ENCODE assay signal across 8 cellular contexts in the genomic region with DNA sequence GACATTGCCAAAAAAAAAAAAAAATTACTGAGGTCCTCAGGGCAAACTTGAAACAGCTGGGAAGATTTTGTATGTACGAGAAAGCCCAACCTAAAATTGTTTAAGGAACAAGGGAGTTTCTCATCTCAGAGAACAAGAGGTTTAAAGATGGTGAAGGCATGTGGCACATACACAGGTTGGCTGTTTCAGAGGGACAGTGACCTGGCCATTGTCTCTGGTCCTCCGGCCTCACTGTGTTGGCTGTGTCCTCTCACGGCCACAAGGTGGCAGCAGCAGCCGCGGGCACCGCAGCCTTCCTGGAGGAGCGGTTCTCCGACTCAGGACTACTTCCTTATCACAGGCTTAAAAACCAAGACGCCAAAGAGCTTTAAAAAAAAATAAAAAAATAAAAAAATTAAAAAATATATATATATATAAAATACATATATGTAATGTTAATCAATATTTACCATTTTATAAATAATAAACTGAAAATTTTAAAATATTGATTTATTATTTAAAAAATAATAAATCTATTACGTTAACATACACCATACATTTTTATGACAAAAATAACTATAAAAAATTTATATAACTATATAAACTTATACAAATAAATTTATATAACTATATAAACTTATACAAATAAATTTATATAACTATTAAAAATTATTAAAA. TPM values are rescaled to one million over a fixed set of nuclear protein-coding genes. Genes with fewer than 3 reads are reported as not detected.
DNase-seq lines count a peak whose midpoint lies in the region; ATAC-seq and TF ChIP-seq lines count a peak whose summit lies in the region.

No MANE protein-coding gene starts in this region.

- no peak for TF ChIP-seq EP300 in SK-N-SH (IDR thresholded peaks at IDR 0.05; ENCODE audit: borderline replicate concordance in 1 of 2, low read depth in 1 of 2, low read length in 1 of 2)
- no peak for TF ChIP-seq EP300 in ovary (IDR thresholded peaks at IDR 0.05)

- CTCF ChIA-PET in SK-N-SH (lab: Yijun Ruan, JAX) = interaction anchor here (0.6 to 3.7 kb wide), 104 partner anchors 9 to 916 kb away, joined by 3 to 33 read pairs (median 4); a partner anchor contains a TSS

- H4K20me1 ChIP-seq in SK-N-SH (ENCODE audit: insufficient read depth) = no peaks in the 10 kb centered on the region

- peak; percentile 99 for TF ChIP-seq RAD21 in SK-N-SH (IDR thresholded peaks at IDR 0.05; ENCODE audit: low read length)

- H3K36me3 ChIP-seq in MG63 (no peaks in the 10 kb centered on the region), SK-N-SH (replicated peaks in 1 of 2; ENCODE audit: control insufficient read depth in 1 of 2, insufficient read depth in 2 of 2, low read length in 1 of 2) (no peaks in the 10 kb centered on the region), ovary (no peaks in the 10 kb centered on the region), upper lobe of right lung (no peaks in the 10 kb centered on the region)

- no peaks in the 10 kb centered on the region for H3K79me2 ChIP-seq in SK-N-SH (ENCODE audit: insufficient read depth)

- TF ChIP-seq POLR2A in ovary (IDR thresholded peaks at IDR 0.05) = no peak

- no peaks in the 10 kb centered on the region for H3K9me2 ChIP-seq in SK-N-SH

- WGBS in SK-N-SH (ENCODE audit: low lambda C conversion rate) = 11% methylated on average over 10 of the region's 10 CpGs
- WGBS in ovary, 3 donors = 10% methylated on average over 10 of the region's 10 CpGs

- no peak overlapping the region for H2AFZ ChIP-seq in SK-N-SH (ENCODE audit: low read depth)

- DNase-seq in DMS53 treated with DMSO at 0.1 percent for 48 hours (lab: John Stamatoyannopoulos, UW; ENCODE audit: unreplicated experiment) = peak; percentile 51
- DNase-seq in MG63 = peak; percentile 62
- DNase-seq in SK-N-SH = peak; percentile 85
- DNase-seq in activated naive CD4-positive, alpha-beta T cell (lab: John Stamatoyannopoulos, UW) = peak in 3 of 4 experiments; percentile 38 to 64 (median 57)
- DNase-seq in germinal center (ENCODE audit: low spot score) = peak; percentile 73
- peak; percentile 69 to 87 (median 80) for DNase-seq in ovary
- DNase-seq in upper lobe of right lung = peak; percentile 91

- H3K9me3 ChIP-seq in MG63 (0 out of 2 replicates have a peak, but pooled peaks cover 2% of the 10 kb centered on the region), SK-N-SH (no peaks in the 10 kb centered on the region), ovary (no peaks in the 10 kb centered on the region), upper lobe of right lung (no peaks in the 10 kb centered on the region)

- no peaks in the 10 kb centered on the region for H3K27me3 ChIP-seq in MG63
- no peaks in the 10 kb centered on the region for H3K27me3 ChIP-seq in SK-N-SH (ENCODE audit: insufficient read depth)
- no peaks in the 10 kb centered on the region for H3K27me3 ChIP-seq in ovary
- H3K27me3 ChIP-seq in upper lobe of right lung = no peaks in the 10 kb centered on the region

- TF ChIP-seq CTCF in SK-N-SH (IDR thresholded peaks at IDR 0.05) (peak; percentile 93), ovary (IDR thresholded peaks at IDR 0.05) (peak; percentile 77 to 89 (median 81)), upper lobe of right lung (IDR thresholded peaks at IDR 0.05) (peak; percentile 98)

- peaks cover 0 to 3% of the 10 kb centered on the region in 2 experiments; a peak in 1 of 4 replicates for H3K4me1 ChIP-seq in SK-N-SH (ENCODE audit: control insufficient read depth in 1 of 2, insufficient read depth in 2 of 2, low read depth in 1 of 2, low read length in 1 of 2)
- H3K4me1 ChIP-seq in ovary (ENCODE audit: insufficient read depth) = no peaks in the 10 kb centered on the region
- H3K4me1 ChIP-seq in upper lobe of right lung = no peaks in the 10 kb centered on the region

- H3K9ac ChIP-seq in SK-N-SH = no peak overlapping the region

- no peak overlapping the region for H3K4me2 ChIP-seq in SK-N-SH

- H3F3A ChIP-seq in SK-N-SH (replicated peaks; ENCODE audit: insufficient read depth) = no peaks in the 10 kb centered on the region

- H3K4me3 ChIP-seq in MG63 (no peak overlapping the region), SK-N-SH (ENCODE audit: low read depth in 2 of 2, low read length in 1 of 2) (no peak overlapping the region; a peak in 1 of 4 replicates), ovary (no peak overlapping the region), upper lobe of right lung (no peak overlapping the region)

- POLR2A ChIA-PET in SK-N-SH (lab: Yijun Ruan, JAX) = interaction anchor here (0.6 to 0.9 kb wide), 3 partner anchors 10 to 383 kb away, joined by 3 to 4 read pairs (median 3); no protein-coding TSS in a partner anchor

- no peak overlapping the region for H3K27ac ChIP-seq in SK-N-SH (ENCODE audit: low read depth in 2 of 2, low read length in 1 of 2)
- no peak overlapping the region for H3K27ac ChIP-seq in ovary
- no peak overlapping the region for H3K27ac ChIP-seq in upper lobe of right lung

- intact Hi-C loops in ovary (cut with DNase I) = loop anchor here (2.0 to 10.0 kb wide), 3 partner anchors 384 to 476 kb away; no protein-coding TSS in a partner anchor
- intact Hi-C loops in upper lobe of right lung (cut with DNase I) = no loop called here

- ATAC-seq in GM21723 (IDR thresholded peaks at IDR 0.05; ENCODE audit: unreplicated experiment) (peak; percentile 90), upper lobe of right lung (peak; percentile 97)

TF ChIP-seq in SK-N-SH, 30 proteins besides CTCF, POLR2A, EP300 and RAD21 (continues in another document):
- 0 out of 2 replicates have a peak, but pooled peaks have one; percentile 35 for TF ChIP-seq RCOR1 (IDR thresholded peaks at IDR 0.05; ENCODE audit: low read length)
- TF ChIP-seq TAF1 (IDR thresholded peaks at IDR 0.05; ENCODE audit: borderline replicate concordance, low read depth, low read length) = no peak
- no peak for TF ChIP-seq NRF1 (IDR thresholded peaks at IDR 0.05; ENCODE audit: low read depth, low read length)
- no peak for TF ChIP-seq FOSL2 (IDR thresholded peaks at IDR 0.05; ENCODE audit: borderline replicate concordance, low read depth)
- no peak for TF ChIP-seq RXRA (IDR thresholded peaks at IDR 0.05; ENCODE audit: borderline replicate concordance, low read depth)
- no peak for TF ChIP-seq GATA2 (CRISPR knock-in tag; IDR thresholded peaks at IDR 0.05)
- TF ChIP-seq, protein P1, sequence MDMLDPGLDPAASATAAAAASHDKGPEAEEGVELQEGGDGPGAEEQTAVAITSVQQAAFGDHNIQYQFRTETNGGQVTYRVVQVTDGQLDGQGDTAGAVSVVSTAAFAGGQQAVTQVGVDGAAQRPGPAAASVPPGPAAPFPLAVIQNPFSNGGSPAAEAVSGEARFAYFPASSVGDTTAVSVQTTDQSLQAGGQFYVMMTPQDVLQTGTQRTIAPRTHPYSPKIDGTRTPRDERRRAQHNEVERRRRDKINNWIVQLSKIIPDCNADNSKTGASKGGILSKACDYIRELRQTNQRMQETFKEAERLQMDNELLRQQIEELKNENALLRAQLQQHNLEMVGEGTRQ (IDR thresholded peaks at IDR 0.05; ENCODE audit: borderline replicate concordance, low read depth, low read length) = no peak
- TF ChIP-seq SIN3A (IDR thresholded peaks at IDR 0.05; ENCODE audit: borderline replicate concordance, low read depth, low read length) = no peak
- TF ChIP-seq MXI1 (IDR thresholded peaks at IDR 0.05; ENCODE audit: low read depth, low read length) = peak; percentile 49; the same call in 1 of the 2 replicates
- TF ChIP-seq YY1 (IDR thresholded peaks at IDR 0.05; ENCODE audit: low read depth) = no peak
- TF ChIP-seq ELF1 (IDR thresholded peaks at IDR 0.05) = no peak
- no peak for TF ChIP-seq NFIC (IDR thresholded peaks at IDR 0.05; ENCODE audit: borderline replicate concordance)
- TF ChIP-seq FOXM1 (IDR thresholded peaks at IDR 0.05; ENCODE audit: low read depth) = no peak
- no peak for TF ChIP-seq FOXJ3 (CRISPR knock-in tag; IDR thresholded peaks at IDR 0.05)
- no peak for TF ChIP-seq TEAD4 (IDR thresholded peaks at IDR 0.05; ENCODE audit: borderline replicate concordance, insufficient read depth)
- peak; percentile 96 for TF ChIP-seq SMC3 (IDR thresholded peaks at IDR 0.05; ENCODE audit: low read depth, low read length)
- TF ChIP-seq JUND (IDR thresholded peaks at IDR 0.05) = no peak
- TF ChIP-seq EZH2phosphoT487 (IDR thresholded peaks at IDR 0.05; ENCODE audit: borderline replicate concordance, low read depth) = no peak
- TF ChIP-seq TCF12 (IDR thresholded peaks at IDR 0.05) = no peak
- no peak for TF ChIP-seq POLR2AphosphoS5 (IDR thresholded peaks at IDR 0.05; ENCODE audit: low read depth, low read length)
- TF ChIP-seq, protein P2, sequence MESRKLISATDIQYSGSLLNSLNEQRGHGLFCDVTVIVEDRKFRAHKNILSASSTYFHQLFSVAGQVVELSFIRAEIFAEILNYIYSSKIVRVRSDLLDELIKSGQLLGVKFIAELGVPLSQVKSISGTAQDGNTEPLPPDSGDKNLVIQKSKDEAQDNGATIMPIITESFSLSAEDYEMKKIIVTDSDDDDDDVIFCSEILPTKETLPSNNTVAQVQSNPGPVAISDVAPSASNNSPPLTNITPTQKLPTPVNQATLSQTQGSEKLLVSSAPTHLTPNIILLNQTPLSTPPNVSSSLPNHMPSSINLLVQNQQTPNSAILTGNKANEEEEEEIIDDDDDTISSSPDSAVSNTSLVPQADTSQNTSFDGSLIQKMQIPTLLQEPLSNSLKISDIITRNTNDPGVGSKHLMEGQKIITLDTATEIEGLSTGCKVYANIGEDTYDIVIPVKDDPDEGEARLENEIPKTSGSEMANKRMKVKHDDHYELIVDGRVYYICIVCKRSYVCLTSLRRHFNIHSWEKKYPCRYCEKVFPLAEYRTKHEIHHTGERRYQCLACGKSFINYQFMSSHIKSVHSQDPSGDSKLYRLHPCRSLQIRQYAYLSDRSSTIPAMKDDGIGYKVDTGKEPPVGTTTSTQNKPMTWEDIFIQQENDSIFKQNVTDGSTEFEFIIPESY (IDR thresholded peaks at IDR 0.05; ENCODE audit: borderline replicate concordance, low read depth) = no peak

RNA-seq across cellular contexts. Expression of a gene that starts 52.8 kb away (rescaled TPM):
- 13.8 and 21.6 TPM in 2 replicates for total RNA-seq in MG63 (2014; rRNA removed; shearing (Covaris generic); ENCODE audit: low replicate concordance)
- polyA plus RNA-seq in SK-N-SH (2012; rRNA removed) (7.7 and 8.0 TPM in 2 replicates), ovary (10 to 100 TPM in 1 of 2 donors, 1 to 10 TPM in 1; 7.4 to 31.2 TPM)
- polyA plus RNA-seq in SK-N-SH (2012; cell fraction: cytosol; rRNA removed) = 11.2 and 17.0 TPM in 2 replicates
- 3.1 and 4.1 TPM in 2 replicates for polyA plus RNA-seq in SK-N-SH (2012; cell fraction: nucleus; rRNA removed)
- total RNA-seq in ovary (10 to 100 TPM in 5 of 7 donors, 1 to 10 TPM in 2; 2.1 to 22.3 (median 18.0) TPM), upper lobe of right lung (17.0 TPM)

RNA-seq across cellular contexts. Expression of a gene that starts 52.9 kb away (rescaled TPM):
- 5.7 and 10.4 TPM in 2 replicates for total RNA-seq in MG63 (2014; rRNA removed; shearing (Covaris generic); ENCODE audit: low replicate concordance)
- polyA plus RNA-seq in SK-N-SH (2012; rRNA removed) (5.6 and 8.9 TPM in 2 replicates), ovary (1 to 10 TPM; 3.7 to 9.0 TPM)
- polyA plus RNA-seq in SK-N-SH (2012; cell fraction: cytosol; rRNA removed) = 7.0 and 7.4 TPM in 2 replicates
- 5.6 and 11.4 TPM in 2 replicates for polyA plus RNA-seq in SK-N-SH (2012; cell fraction: nucleus; rRNA removed)
- total RNA-seq in ovary (10 to 100 TPM in 1 of 7 donors, 1 to 10 TPM in 6; 3.9 to 11.9 (median 6.3) TPM), upper lobe of right lung (7.5 TPM)
